Comparison of ENCODE assay signal across 19 cellular contexts in the genomic region with DNA sequence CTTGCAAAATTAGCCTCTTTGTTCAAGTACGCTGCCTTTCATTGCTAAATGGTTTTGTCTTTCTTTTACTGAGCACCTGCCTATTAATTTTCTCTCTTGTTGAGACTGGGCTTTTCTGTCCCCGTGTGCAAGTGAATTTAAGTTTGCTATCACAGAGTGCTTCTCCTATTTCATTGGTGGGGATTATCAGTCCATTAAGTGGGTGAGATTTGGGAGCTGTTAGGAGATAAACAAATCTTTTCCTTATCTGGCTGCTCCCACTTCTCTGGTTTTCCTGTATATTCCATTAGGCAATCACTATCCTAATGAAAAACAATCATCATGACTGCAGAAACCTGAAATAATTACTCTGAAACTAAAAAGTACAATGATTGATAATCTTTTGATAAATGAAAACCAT.
DNase-seq lines count a peak whose midpoint lies in the region; ATAC-seq, FAIRE-seq and TF ChIP-seq lines count a peak whose summit lies in the region.
"Had no signal": no experiment of that assay in that cellular context is flagged by ENCODE, and none has a peak within 500 bp of the region (broad histone marks: within the 10 kb centered on the region; RNA-seq: fewer than 3 reads in every experiment).

No MANE protein-coding gene starts in this region.

- no peak overlapping the region for H4K8ac ChIP-seq in trophoblast cell (ENCODE audit: low read depth, low read length)

- no peak overlapping the region for H4K12ac ChIP-seq in trophoblast cell (ENCODE audit: low read depth, low read length)

- no peak overlapping the region for H3K14ac ChIP-seq in trophoblast cell (ENCODE audit: low read length)

- H3K4ac ChIP-seq in trophoblast cell (ENCODE audit: low read depth, low read length), result no peak overlapping the region

- H3K9ac ChIP-seq in endodermal cell (ENCODE audit: extremely low read depth, low read length, poor library complexity, severe bottlenecking), result no peak overlapping the region
- H3K9ac ChIP-seq in trophoblast cell (ENCODE audit: low read length), result no peak overlapping the region
- H3K9ac ChIP-seq in kidney (ENCODE audit: low read length in 2 of 2), result no peak overlapping the region
- H3K9ac ChIP-seq: BLaER1 had no signal

- WGBS in endodermal cell (ENCODE audit: insufficient coverage in 1 of 2, insufficient read length in 1 of 2), 2 experiments, result 75% methylated on average over 1 to 2 of the region's 2 CpGs
- WGBS in trophoblast cell (ENCODE audit: extremely low coverage, insufficient coverage, insufficient read length), result no CpG with 5 or more reads among the region's 2 CpGs

- H3K18ac ChIP-seq in trophoblast cell (ENCODE audit: low read length), result no peak overlapping the region

- H3K36me3 ChIP-seq in endodermal cell (ENCODE audit: control insufficient read depth, insufficient read depth, low read length) (no peaks in the 10 kb centered on the region), trophoblast cell (ENCODE audit: control insufficient read depth in 1 of 2, insufficient read depth in 2 of 2, low read length in 2 of 2) (peaks cover 0 to 2% of the 10 kb centered on the region in 2 experiments), kidney (ENCODE audit: control insufficient read depth in 1 of 2, insufficient read depth in 2 of 2, low read length in 2 of 2) (no peaks in the 10 kb centered on the region)
- H3K36me3 ChIP-seq: BLaER1 had no signal

- DNase-seq in NCI-H1105 treated with DMSO at 0.1 percent for 48 hours (lab: John Stamatoyannopoulos, UW) (peak; percentile 33), NCI-H1105 (lab: John Stamatoyannopoulos, UW) (no peak), NCI-H82 (lab: John Stamatoyannopoulos, UW) (peak; percentile 79), endodermal cell (no peak), trophoblast cell (no peak), kidney (no peak), DMS153 treated with DMSO at 0.1 percent for 48 hours (lab: John Stamatoyannopoulos, UW; ENCODE audit: unreplicated experiment) (no peak)
- DNase-seq: CD4-positive, alpha-beta memory T cell; DMS153; DMS79 treated with DMSO at 0.1 percent for 48 hours; GF-D8; GOT3; H7 had no signal

- H3K4me3 Mint-ChIP-seq in endodermal cell, result no peak overlapping the region
- H3K4me3 Mint-ChIP-seq: CD14-positive monocyte; CD4-positive, alpha-beta memory T cell had no signal

- H3K4me1 ChIP-seq in endodermal cell (ENCODE audit: control insufficient read depth, insufficient read depth, low read length) (peaks cover 9% of the 10 kb centered on the region), trophoblast cell (ENCODE audit: control insufficient read depth in 1 of 2, insufficient read depth in 2 of 2, low read length in 2 of 2) (peaks cover 2 to 3% of the 10 kb centered on the region in 2 experiments), kidney (ENCODE audit: control insufficient read depth in 1 of 2, insufficient read depth in 1 of 2, low read depth in 1 of 2, low read length in 2 of 2) (no peaks in the 10 kb centered on the region)
- H3K4me1 ChIP-seq: A549, BLaER1 had no signal

- peaks cover 12% of the 10 kb centered on the region for H3K9me3 ChIP-seq in endodermal cell (ENCODE audit: control insufficient read depth, low read length)
- peaks cover 5% of the 10 kb centered on the region for H3K9me3 ChIP-seq in trophoblast cell (ENCODE audit: insufficient read depth, low read depth, low read length)
- H3K9me3 ChIP-seq in kidney (ENCODE audit: control insufficient read depth in 1 of 2, low read length in 2 of 2), result no peaks in the 10 kb centered on the region
- H3K9me3 ChIP-seq: A549 had no signal

- H3K4me3 ChIP-seq in endodermal cell (ENCODE audit: low read length) (peak overlapping the region; percentile 46), trophoblast cell (ENCODE audit: low read depth, low read length) (no peak overlapping the region), kidney (ENCODE audit: low read length in 2 of 2) (no peak overlapping the region)
- H3K4me3 ChIP-seq: A549, BLaER1 had no signal

- H4K91ac ChIP-seq in trophoblast cell (ENCODE audit: low read depth, low read length), result no peak overlapping the region

- no peak for FAIRE-seq in kidney (lab: Jason Lieb, UNC)
- FAIRE-seq: A549 had no signal

- H3K23ac ChIP-seq in trophoblast cell (ENCODE audit: low read length), result no peak overlapping the region

- H3K36me3 Mint-ChIP-seq in endodermal cell (ENCODE audit: low read depth), result no peaks in the 10 kb centered on the region
- H3K36me3 Mint-ChIP-seq: CD14-positive monocyte; CD4-positive, alpha-beta memory T cell had no signal

- H2BK12ac ChIP-seq in trophoblast cell (ENCODE audit: low read length), result no peak overlapping the region

- no peak overlapping the region for H3K4me2 ChIP-seq in trophoblast cell (ENCODE audit: low read length)
- H3K4me2 ChIP-seq: A549, BLaER1 had no signal

- ATAC-seq in HG03342 (IDR thresholded peaks at IDR 0.05; ENCODE audit: unreplicated experiment), result no peak
- ATAC-seq: A549, HCT116 had no signal

- H2BK120ac ChIP-seq in trophoblast cell (ENCODE audit: insufficient read depth, low read length, poor library complexity), result peak overlapping the region; percentile 24

- H2BK5ac ChIP-seq in trophoblast cell (ENCODE audit: low read depth, low read length, poor library complexity), result no peak overlapping the region

- peaks cover 6% of the 10 kb centered on the region for H3K27me3 Mint-ChIP-seq in endodermal cell (ENCODE audit: insufficient read depth)

- TF ChIP-seq CTCF in endodermal cell (conservative IDR thresholded peaks at IDR 0.05) (no peak), kidney (IDR thresholded peaks at IDR 0.05; ENCODE audit: borderline replicate concordance, extremely low read depth, insufficient read depth) (no peak)

- intact Hi-C loops in kidney (cut with DNase I), result no loop called here

- H3K27ac Mint-ChIP-seq in endodermal cell, result no peak overlapping the region
- H3K27ac Mint-ChIP-seq: CD14-positive monocyte; CD4-positive, alpha-beta memory T cell had no signal

- peaks cover 24% of the 10 kb centered on the region for H3K9me3 Mint-ChIP-seq in endodermal cell

- H2AFZ ChIP-seq in trophoblast cell (ENCODE audit: insufficient read depth, low read length, poor library complexity), result no peak overlapping the region

- H2AK5ac ChIP-seq in trophoblast cell (ENCODE audit: low read length), result no peak overlapping the region

- H3K79me2 ChIP-seq in trophoblast cell (ENCODE audit: control insufficient read depth, insufficient read depth, low read length, poor library complexity), result no peaks in the 10 kb centered on the region

- H3K27me3 ChIP-seq in endodermal cell (ENCODE audit: control insufficient read depth, insufficient read depth, low read length, poor library complexity, severe bottlenecking), result peaks cover 10% of the 10 kb centered on the region
- no peaks in the 10 kb centered on the region for H3K27me3 ChIP-seq in trophoblast cell (ENCODE audit: insufficient read depth, low read length)
- H3K27me3 ChIP-seq: BLaER1 had no signal

- H3K27ac ChIP-seq in endodermal cell (ENCODE audit: low read depth, low read length), result no peak overlapping the region
- H3K27ac ChIP-seq in trophoblast cell (ENCODE audit: low read depth, low read length), result no peak overlapping the region
- H3K27ac ChIP-seq in kidney (ENCODE audit: low read depth in 2 of 2, low read length in 2 of 2), result no peak overlapping the region
- H3K27ac ChIP-seq: 22Rv1, A549, BLaER1 had no signal

- H3K79me1 ChIP-seq in trophoblast cell (ENCODE audit: low read length), result peaks cover 3% of the 10 kb centered on the region

- H3K4me1 Mint-ChIP-seq in endodermal cell, result peaks cover 11% of the 10 kb centered on the region
- H3K4me1 Mint-ChIP-seq: CD14-positive monocyte; CD4-positive, alpha-beta memory T cell had no signal

Comparison
In these comparisons a context has a peak if more than half of its experiments do, and no peak if none do; other contexts are left out.
1. DNase-seq: peak in NCI-H1105 treated with DMSO at 0.1 percent for 48 hours (single experiment) and NCI-H82 (single experiment); none in NCI-H1105 (single experiment), endodermal cell (single experiment), trophoblast cell (0 of 2), kidney (single experiment) and DMS153 treated with DMSO at 0.1 percent for 48 hours (single experiment).